ENCODE assay signal across 8 cellular contexts in genomic region chr12:7188557-7189397, GRCh38. TPM values are rescaled to one million over a fixed set of nuclear protein-coding genes. Genes with fewer than 3 reads are reported as not detected.
DNase-seq lines count a peak whose midpoint lies in the region; ATAC-seq and TF ChIP-seq lines count a peak whose summit lies in the region.

No MANE protein-coding gene starts in this region.

- peak; percentile 35 for ATAC-seq in HG02571 (IDR thresholded peaks at IDR 0.05; ENCODE audit: unreplicated experiment)

- H3K27me3 ChIP-seq in GM06990 (replicated peaks; ENCODE audit: control insufficient read depth, insufficient read depth, low read length), result no peaks in the 10 kb centered on the region

- H3K4me3 ChIP-seq in GM06990 (replicated peaks; ENCODE audit: low read depth, low read length) (peak overlapping the region; percentile 74), astrocyte of the cerebellum (ENCODE audit: low read depth, low read length) (peak overlapping the region; percentile 76)

- H3K36me3 ChIP-seq in GM06990 (ENCODE audit: control insufficient read depth, insufficient read depth, low read length), result no peaks in the 10 kb centered on the region

- TF ChIP-seq CTCF in GM06990 (IDR thresholded peaks at IDR 0.05; ENCODE audit: insufficient read depth, low read length, poor library complexity, severe bottlenecking), result peak; percentile 83
- TF ChIP-seq CTCF in astrocyte of the cerebellum (IDR thresholded peaks at IDR 0.05; ENCODE audit: low read depth, low read length, missing control alignments), result peak; percentile 66

- DNase-seq in GM06990 (ENCODE audit: extremely low read depth, insufficient read length), result peak; percentile 51
- peak; percentile 65 for DNase-seq in NCI-H1105 (lab: John Stamatoyannopoulos, UW)
- DNase-seq in T-helper 2 cell, result peak; percentile 23 to 64 (median 46)
- DNase-seq in astrocyte of the cerebellum (ENCODE audit: low read depth), result peak; percentile 1
- peak; percentile 42 to 49 for DNase-seq in hippocampal formation (lab: John Stamatoyannopoulos, UW)
- DNase-seq in renal cortical epithelial cell (ENCODE audit: low read depth), result peak; percentile 79
- no peak for DNase-seq in NCI-H128 (lab: John Stamatoyannopoulos, UW; ENCODE audit: unreplicated experiment)

- in situ Hi-C loops in astrocyte of the cerebellum (cut with HindIII; ENCODE audit: low sequenced_read_pairs), result no loop called here

RNA-seq across cellular contexts. Expression of gene PEX5, which starts 0.7 kb away (rescaled TPM):
- total RNA-seq in renal cortical epithelial cell, result 24.8 and 36.5 TPM in 2 replicates

RNA-seq across cellular contexts. Expression of gene CLSTN3, which starts 58.6 kb away (rescaled TPM):
- total RNA-seq in renal cortical epithelial cell, result 34.6 and 106 TPM in 2 replicates
